8 cellular contexts compared by ENCODE assay signal in genomic region chr10:62433181-62433692, GRCh38. TPM values are rescaled to one million over a fixed set of nuclear protein-coding genes. Genes with fewer than 3 reads are reported as not detected.
A peak's percentile ranks its signal among the peaks of the same experiment; 100 is the strongest.
DNase-seq lines count a peak whose midpoint lies in the region; ATAC-seq and TF ChIP-seq lines count a peak whose summit lies in the region.

No MANE protein-coding gene starts in this region.

- peak; percentile 88 for DNase-seq in GM04503 (ENCODE audit: low read depth)
- no peak for DNase-seq in GM23338 (ENCODE audit: low spot score)
- DNase-seq in M059J (ENCODE audit: low read depth): peak; percentile 97
- DNase-seq in activated effector memory CD4-positive, alpha-beta T cell treated with Interleukin-2 at 50 U/mL for 16 hours: peak; percentile 4
- peak; percentile 31 to 59 (median 40) for DNase-seq in right cardiac atrium
- peak; percentile 24 for DNase-seq in stimulated activated CD8-positive, alpha-beta memory T cell treated with anti-CD3 and anti-CD28 coated beads, Interleukin-12 subunit alpha, Interleukin-12 subunit beta, amount 100 ng/mL, for 4 hours (ENCODE audit: low read depth)
- no peak for DNase-seq in GM19238 (ENCODE audit: insufficient read length, low spot score)
- DNase-seq in GOT3 (lab: John Stamatoyannopoulos, UW): no peak

- H3K79me2 ChIP-seq in GM23338 (replicated peaks; ENCODE audit: insufficient read depth): no peaks in the 10 kb centered on the region

- H4K20me1 ChIP-seq in GM23338 (replicated peaks; ENCODE audit: insufficient read depth): no peaks in the 10 kb centered on the region

- H3K27me3 Mint-ChIP-seq in GM23338 (ENCODE audit: insufficient read depth, low read depth, poor library complexity): peaks cover 9% of the 10 kb centered on the region

- H2AFZ ChIP-seq in GM23338: 0 out of 2 replicates have a peak overlapping the region, but pooled peaks have one; percentile 11

- H3K27ac Mint-ChIP-seq in GM23338: no peak overlapping the region

- no peaks in the 10 kb centered on the region for H3K4me1 ChIP-seq in GM23338 (ENCODE audit: insufficient read depth)
- H3K4me1 ChIP-seq in right cardiac atrium (ENCODE audit: control insufficient read depth, insufficient read depth, low read length): no peaks in the 10 kb centered on the region

- H3K36me3 Mint-ChIP-seq in GM23338 (ENCODE audit: low read depth): no peaks in the 10 kb centered on the region

- H3K27me3 ChIP-seq in GM23338 (ENCODE audit: insufficient read depth) (no peaks in the 10 kb centered on the region), right cardiac atrium (ENCODE audit: control insufficient read depth, insufficient read depth) (no peaks in the 10 kb centered on the region)

- no peaks in the 10 kb centered on the region for H3K9me3 ChIP-seq in right cardiac atrium (ENCODE audit: control insufficient read depth, low read length)

- WGBS in right cardiac atrium: 67% methylated on average over 5 of the region's 5 CpGs

- no peaks in the 10 kb centered on the region for H3K4me1 Mint-ChIP-seq in GM23338

- H3K4me3 ChIP-seq in GM23338 (no peak overlapping the region), right cardiac atrium (ENCODE audit: low read length) (no peak overlapping the region)

- H3K4me2 ChIP-seq in GM23338: no peak overlapping the region

- H3K27ac ChIP-seq in GM23338 (ENCODE audit: low read depth) (no peak overlapping the region), right cardiac atrium (ENCODE audit: low read length) (no peak overlapping the region)

- H3K9me2 ChIP-seq in GM23338 (ENCODE audit: insufficient read depth): no peaks in the 10 kb centered on the region

- H3K36me3 ChIP-seq in GM23338 (ENCODE audit: insufficient read depth): no peaks in the 10 kb centered on the region

- no peaks in the 10 kb centered on the region for H3F3A ChIP-seq in GM23338 (replicated peaks; ENCODE audit: low read depth)

- ATAC-seq in GM23338 (no peak), right cardiac atrium (peak in 1 of 2 donors; percentile 35)

- peaks cover 2% of the 10 kb centered on the region; the same call in 1 of the 3 replicates for H3K9me3 Mint-ChIP-seq in GM23338

- no peak overlapping the region for H3K4me3 Mint-ChIP-seq in GM23338

- no peak for TF ChIP-seq CTCF in GM23338 (conservative IDR thresholded peaks at IDR 0.05; ENCODE audit: low read depth in 2 of 2)

- intact Hi-C loops in right cardiac atrium (cut with DNase I): loop anchor here in 1 of 4 donors (10.0 kb wide), 1 partner anchor 722 kb away; no protein-coding TSS in a partner anchor

TF ChIP-seq in GM23338, 12 proteins besides CTCF, POLR2A, EP300 and RAD21 (continues in another document):
- TF ChIP-seq ZNF331 (CRISPR knock-in tag; IDR thresholded peaks at IDR 0.05; ENCODE audit: low read depth) (no peak), EZH2phosphoT487 (IDR thresholded peaks at IDR 0.05; ENCODE audit: unreplicated experiment) (no peak), POLR2AphosphoS5 (IDR thresholded peaks at IDR 0.05; ENCODE audit: low read depth) (no peak), EZH2 (IDR thresholded peaks at IDR 0.05; ENCODE audit: low read depth, unreplicated experiment) (no peak), NANOG (IDR thresholded peaks at IDR 0.05; ENCODE audit: borderline replicate concordance) (no peak), ZNF114 (CRISPR knock-in tag; IDR thresholded peaks at IDR 0.05) (no peak), REST (IDR thresholded peaks at IDR 0.05; ENCODE audit: unreplicated experiment) (no peak), STAT1 (IDR thresholded peaks at IDR 0.05; ENCODE audit: unreplicated experiment) (no peak), JUNB (IDR thresholded peaks at IDR 0.05; ENCODE audit: unreplicated experiment) (no peak), CREB1 (CRISPR knock-in tag; IDR thresholded peaks at IDR 0.05; ENCODE audit: low read depth) (no peak)
- TF ChIP-seq, protein P1, sequence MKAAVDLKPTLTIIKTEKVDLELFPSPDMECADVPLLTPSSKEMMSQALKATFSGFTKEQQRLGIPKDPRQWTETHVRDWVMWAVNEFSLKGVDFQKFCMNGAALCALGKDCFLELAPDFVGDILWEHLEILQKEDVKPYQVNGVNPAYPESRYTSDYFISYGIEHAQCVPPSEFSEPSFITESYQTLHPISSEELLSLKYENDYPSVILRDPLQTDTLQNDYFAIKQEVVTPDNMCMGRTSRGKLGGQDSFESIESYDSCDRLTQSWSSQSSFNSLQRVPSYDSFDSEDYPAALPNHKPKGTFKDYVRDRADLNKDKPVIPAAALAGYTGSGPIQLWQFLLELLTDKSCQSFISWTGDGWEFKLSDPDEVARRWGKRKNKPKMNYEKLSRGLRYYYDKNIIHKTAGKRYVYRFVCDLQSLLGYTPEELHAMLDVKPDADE (IDR thresholded peaks at IDR 0.05): no peak

RNA-seq across cellular contexts. Expression of gene ZNF365, which starts 59.1 kb away (rescaled TPM):
- total RNA-seq in GM23338 (2014; rRNA removed; shearing (Covaris generic)): 0.35 and 0.59 TPM in 2 replicates
- polyA plus RNA-seq in GM23338 (2016; fragmentation: Nextera tagmentation; extraction: Ambion mirVana) (0.19 and 0.42 TPM in 2 replicates), right cardiac atrium (0.86 TPM)
- 2.9 and 3.2 TPM in 2 replicates for total RNA-seq in M059J (2014; rRNA removed; shearing (Covaris generic))
- 1 to 10 TPM; 1.7 to 4.1 (median 3.4) TPM for total RNA-seq in right cardiac atrium

Comparison
In these comparisons a context has a peak if more than half of its experiments do, and no peak if none do; other contexts are left out.
1. DNase-seq: peak in GM04503 (single experiment), M059J (single experiment), activated effector memory CD4-positive, alpha-beta T cell treated with Interleukin-2 at 50 U/mL for 16 hours (single experiment), right cardiac atrium (3 of 3) and stimulated activated CD8-positive, alpha-beta memory T cell treated with anti-CD3 and anti-CD28 coated beads, Interleukin-12 subunit alpha, Interleukin-12 subunit beta, amount 100 ng/mL, for 4 hours (single experiment); none in GM23338 (single experiment), GM19238 (single experiment) and GOT3 (single experiment).